ENCODE assay signal across 23 cellular contexts in the genomic region with DNA sequence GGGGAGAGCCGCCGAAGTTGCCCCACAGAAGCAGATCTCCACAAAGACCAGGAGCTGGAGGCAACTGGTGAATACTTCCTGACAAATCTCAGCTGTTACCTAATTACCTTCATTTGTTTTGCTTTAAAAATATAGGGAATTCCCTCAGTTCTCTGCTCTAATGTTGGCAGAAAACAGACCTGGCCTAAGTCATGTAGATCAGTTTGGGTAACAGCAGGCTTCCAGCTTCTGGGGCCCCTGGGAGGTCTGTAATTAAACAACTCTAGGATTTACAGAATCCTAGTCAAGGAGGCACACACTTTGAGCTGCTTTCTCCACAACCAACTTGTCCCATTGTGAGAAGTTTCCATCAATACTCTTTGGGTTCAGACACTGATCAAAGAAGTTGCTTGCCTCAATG.
DNase-seq lines count a peak whose midpoint lies in the region; ATAC-seq, FAIRE-seq and TF ChIP-seq lines count a peak whose summit lies in the region.
"Had no signal": no experiment of that assay in that cellular context is flagged by ENCODE, and none has a peak within 500 bp of the region (broad histone marks: within the 10 kb centered on the region; RNA-seq: fewer than 3 reads in every experiment).

No MANE protein-coding gene starts in this region.

- H2BK120ac ChIP-seq in H1 (replicated peaks; ENCODE audit: low read depth, low read length) = no peak overlapping the region

- TF ChIP-seq CTCF in H1 (IDR thresholded peaks at IDR 0.05; ENCODE audit: control extremely low read depth in 1 of 3, insufficient read depth in 1 of 3, low read depth in 1 of 3, low read length in 3 of 3) (no peak), PC-9 (conservative IDR thresholded peaks at IDR 0.05) (no peak)

- no peak overlapping the region for H3K56ac ChIP-seq in H1 (replicated peaks; ENCODE audit: insufficient read length, low read depth, low read length)

- no peak overlapping the region for H4K8ac ChIP-seq in H1 (ENCODE audit: extremely low read depth, insufficient read depth, low read length)

- no peak overlapping the region for H2BK20ac ChIP-seq in H1 (ENCODE audit: low read length)

- H4K91ac ChIP-seq in H1 (replicated peaks; ENCODE audit: insufficient read length, low read length) = no peak overlapping the region

- POLR2A ChIA-PET in H1 (lab: Charles Lee; ENCODE audit: partially characterized antibody) = interaction anchor here (1.0 kb wide), 1 partner anchor 10 kb away, joined by 4 read pairs; no protein-coding TSS in a partner anchor
- POLR2A ChIA-PET in PC-9 (lab: Charles Lee; ENCODE audit: unreplicated experiment) = no interaction called here

- no peaks in the 10 kb centered on the region for H3F3A ChIP-seq in PC-9 (ENCODE audit: insufficient read depth, low read depth)

- H3K4me3 ChIP-seq in HUES48 (ENCODE audit: low read depth, low read length) (no peak overlapping the region), H1 (ENCODE audit: extremely low read depth in 1 of 4, insufficient read depth in 2 of 4, low read depth in 3 of 4, low read length in 4 of 4) (no peak overlapping the region), PC-9 (no peak overlapping the region)
- H3K4me3 ChIP-seq: A549; BLaER1 treated with 17β-estradiol and CSF1 and Interleukin-3, amounts not matched to agents 10 nM and 100 nM; GM12878 had no signal

- peak; percentile 72 for FAIRE-seq in H1 (lab: Jason Lieb, UNC)
- FAIRE-seq: A549, D721Med, GM12878, GM12892, GM18507 had no signal

- no peak for TF ChIP-seq RAD21 in H1 (IDR thresholded peaks at IDR 0.05 in 1 of 2, conservative IDR thresholded peaks at IDR 0.05 in 1 of 2; ENCODE audit: low read depth in 2 of 2, low read length in 2 of 2)

- peak overlapping the region in 1 of 2 experiments; percentile 41; a peak in 1 of 4 replicates for H3K4me2 ChIP-seq in H1 (ENCODE audit: insufficient read depth in 1 of 2, low read depth in 2 of 2, low read length in 2 of 2)
- no peak overlapping the region for H3K4me2 ChIP-seq in PC-9
- H3K4me2 ChIP-seq: A549 had no signal

- H3K9me3 ChIP-seq in HUES48 (ENCODE audit: control insufficient read depth, insufficient read depth, low read length) = no peaks in the 10 kb centered on the region
- H3K9me3 ChIP-seq in H1 (ENCODE audit: insufficient read depth in 2 of 2, low read depth in 1 of 2, low read length in 1 of 2) = no peaks in the 10 kb centered on the region
- no peaks in the 10 kb centered on the region for H3K9me3 ChIP-seq in PC-9 (ENCODE audit: insufficient read depth, low read depth)
- H3K9me3 ChIP-seq: A549; BLaER1 treated with 17β-estradiol and CSF1 and Interleukin-3, amounts not matched to agents 10 nM and 100 nM; Caco-2 had no signal

- no peak overlapping the region for H3K18ac ChIP-seq in H1 (ENCODE audit: extremely low read depth, low read length)

- H4K20me1 ChIP-seq in H1 (replicated peaks in 1 of 2; ENCODE audit: control insufficient read depth in 1 of 2, insufficient read depth in 2 of 2, low read length in 2 of 2) (no peaks in the 10 kb centered on the region), PC-9 (ENCODE audit: insufficient read depth) (no peaks in the 10 kb centered on the region)
- H4K20me1 ChIP-seq: BLaER1 treated with 17β-estradiol and CSF1 and Interleukin-3, amounts not matched to agents 10 nM and 100 nM had no signal

- 63% methylated on average over 2 of the region's 2 CpGs; no CpG with 5 or more reads in 1 of the 2 experiments for WGBS in H1 (ENCODE audit: extremely low coverage in 1 of 2, insufficient coverage in 1 of 2, insufficient read length in 1 of 2, insufficient replicate concordance in 2 of 2, low coverage in 1 of 2, low lambda C conversion rate in 2 of 2, missing lambda C conversion rate in 1 of 2), 2 experiments

- no peaks in the 10 kb centered on the region for H3K79me2 ChIP-seq in H1 (ENCODE audit: control insufficient read depth in 1 of 2, insufficient read depth in 2 of 2, low read length in 2 of 2)
- H3K79me2 ChIP-seq in PC-9 (ENCODE audit: low read depth) = no peaks in the 10 kb centered on the region

- no TSS peak for BruUV-seq in PC-9 (replicated peaks; lab: Mats Ljungman, UMichigan)

- no peak for ATAC-seq in HG03520 (IDR thresholded peaks at IDR 0.05; ENCODE audit: unreplicated experiment)
- ATAC-seq: A549; CD8-positive, alpha-beta T cell; GM12878 had no signal

- H3K36me3 ChIP-seq in HUES48 (ENCODE audit: control insufficient read depth, insufficient read depth, low read length) (no peaks in the 10 kb centered on the region), H1 (ENCODE audit: control insufficient read depth in 2 of 4, insufficient read depth in 4 of 4, low read length in 3 of 4) (no peaks in the 10 kb centered on the region), PC-9 (ENCODE audit: low read depth) (no peaks in the 10 kb centered on the region)

- intact Hi-C loops in PC-9 (cut with micrococcal nuclease; ENCODE audit: unreplicated experiment) = no loop called here

- H3K27me3 ChIP-seq in HUES48 (ENCODE audit: control insufficient read depth, insufficient read depth, low read length) (no peaks in the 10 kb centered on the region), H1 (replicated peaks in 1 of 4; ENCODE audit: control insufficient read depth in 3 of 4, extremely low read depth in 1 of 4, insufficient read depth in 3 of 4, low read length in 3 of 4) (peaks cover 0 to 2% (median 0%) of the 10 kb centered on the region in 4 experiments; a peak in 1 of 7 replicates), PC-9 (ENCODE audit: insufficient read depth, low read depth) (no peaks in the 10 kb centered on the region)
- H3K27me3 ChIP-seq: BLaER1 treated with 17β-estradiol and CSF1 and Interleukin-3, amounts not matched to agents 10 nM and 100 nM had no signal

- H2BK12ac ChIP-seq in H1 (ENCODE audit: low read depth, low read length) = no peak overlapping the region

- no peak overlapping the region for H4K5ac ChIP-seq in H1 (ENCODE audit: insufficient read length, low read depth, low read length)

- H2AFZ ChIP-seq in H1 (ENCODE audit: low read length) (no peak overlapping the region), PC-9 (no peak overlapping the region)

- no peak overlapping the region for H3K14ac ChIP-seq in H1 (ENCODE audit: insufficient read length)

- no peak overlapping the region for H2BK5ac ChIP-seq in H1 (ENCODE audit: low read depth, low read length)

- no peak overlapping the region for H2AK5ac ChIP-seq in H1 (ENCODE audit: low read depth, low read length)

- H3K4me1 ChIP-seq in HUES48 (ENCODE audit: control insufficient read depth, insufficient read depth, low read length) = peaks cover 19% of the 10 kb centered on the region
- H3K4me1 ChIP-seq in H1 (replicated peaks in 1 of 4; ENCODE audit: control insufficient read depth in 3 of 4, insufficient read depth in 4 of 4, low read length in 3 of 4) = peaks cover 0 to 11% (median 4%) of the 10 kb centered on the region in 4 experiments; a peak in 5 of 7 replicates
- no peaks in the 10 kb centered on the region for H3K4me1 ChIP-seq in PC-9 (replicated peaks; ENCODE audit: insufficient read depth)
- H3K4me1 ChIP-seq: A549, Caco-2 had no signal

- no peaks in the 10 kb centered on the region for H3K79me1 ChIP-seq in H1 (ENCODE audit: low read depth, low read length)

- no peak overlapping the region for H3K9ac ChIP-seq in HUES48 (ENCODE audit: low read depth, low read length)
- no peak overlapping the region for H3K9ac ChIP-seq in H1 (replicated peaks in 1 of 4; ENCODE audit: extremely low read depth in 1 of 4, low read depth in 3 of 4, low read length in 3 of 4)

- H3K23me2 ChIP-seq in H1 (ENCODE audit: low read depth, low read length) = no peaks in the 10 kb centered on the region

- H3K9me2 ChIP-seq in PC-9 (ENCODE audit: insufficient read depth) = no peaks in the 10 kb centered on the region

- TF ChIP-seq EP300 in H1 (IDR thresholded peaks at IDR 0.05; ENCODE audit: borderline replicate concordance in 1 of 2, low read depth in 2 of 2, low read length in 2 of 2) = no peak

- no peak overlapping the region for H2BK15ac ChIP-seq in H1 (ENCODE audit: low read length)

- no peak overlapping the region for H3K23ac ChIP-seq in H1 (ENCODE audit: insufficient read length)

- no peak overlapping the region for H3K4ac ChIP-seq in H1 (replicated peaks; ENCODE audit: insufficient read length, low read depth, low read length)

- TF ChIP-seq POLR2A in H1 (IDR thresholded peaks at IDR 0.05; ENCODE audit: control extremely low read depth in 1 of 2, low read depth in 2 of 2, low read length in 2 of 2) = no peak

- CTCF ChIA-PET in H1 (lab: Charles Lee; ENCODE audit: partially characterized antibody) (interaction anchor here (2.0 kb wide), 1 partner anchor 16 kb away, joined by 7 read pairs; no protein-coding TSS in a partner anchor), PC-9 (lab: Charles Lee) (no interaction called here)

- H3K27ac ChIP-seq in HUES48 (ENCODE audit: low read depth, low read length) (peak overlapping the region; percentile 40), H1 (ENCODE audit: low read depth, low read length) (no peak overlapping the region), PC-9 (no peak overlapping the region)
- H3K27ac ChIP-seq: 22Rv1, A549, C4-2B had no signal

- DNase-seq in DMS 273 (lab: John Stamatoyannopoulos, UW; ENCODE audit: unreplicated experiment) = peak; percentile 28
- DNase-seq in DMS 273 treated with DMSO at 0.1 percent for 48 hours (lab: John Stamatoyannopoulos, UW) = no peak
- peak; percentile 17 for DNase-seq in ELF-1 (ENCODE audit: low read depth, low spot score)
- no peak for DNase-seq in H1 (ENCODE audit: low read depth in 1 of 2, low spot score in 2 of 2)
- no peak for DNase-seq in NCI-H1436 treated with DMSO at 0.1 percent for 48 hours (lab: John Stamatoyannopoulos, UW)
- no peak for DNase-seq in PC-9
- DNase-seq: AML-193; Caco-2; Calu3; CD4-positive, alpha-beta T cell; CD8-positive, alpha-beta T cell; DMS79 treated with DMSO at 0.1 percent for 48 hours; GDM1 had no signal

TF ChIP-seq in H1, 55 proteins besides CTCF, POLR2A, EP300 and RAD21 (continues in another document):
- TF ChIP-seq CREB1 (IDR thresholded peaks at IDR 0.05) = no peak

Comparison
In these comparisons a context has a peak if more than half of its experiments do, and no peak if none do; other contexts are left out.
1. DNase-seq: peak in DMS 273 (single experiment) and ELF-1 (single experiment); none in DMS 273 treated with DMSO at 0.1 percent for 48 hours (single experiment), H1 (0 of 2), NCI-H1436 treated with DMSO at 0.1 percent for 48 hours (single experiment) and PC-9 (0 of 2).